In genomic region chr1:3166206-3166918, GRCh38 we compare ENCODE assay signal across 2 cellular contexts.
TF ChIP-seq lines count a peak whose summit lies in the region.

No MANE protein-coding gene starts in this region.

TF ChIP-seq in HCT116, 20 proteins besides CTCF, POLR2A, EP300 and RAD21:
- TF ChIP-seq CBX3 (IDR thresholded peaks at IDR 0.05; ENCODE audit: low read depth) (no peak), EGR1 (IDR thresholded peaks at IDR 0.05; ENCODE audit: low read depth) (no peak), POLR2AphosphoS5 (IDR thresholded peaks at IDR 0.05; ENCODE audit: low read depth, low read length) (no peak), ELF1 (IDR thresholded peaks at IDR 0.05; ENCODE audit: borderline replicate concordance, low read depth) (no peak), TCF7L2 (IDR thresholded peaks at IDR 0.05; ENCODE audit: borderline replicate concordance, extremely low read depth, insufficient read depth, insufficient read length) (no peak), REST (IDR thresholded peaks at IDR 0.05; ENCODE audit: low read depth) (no peak), CEBPB (IDR thresholded peaks at IDR 0.05; ENCODE audit: low read depth) (no peak)

TF ChIP-seq in H1, 55 proteins besides CTCF, POLR2A, EP300 and RAD21:
- TF ChIP-seq NRF1 (IDR thresholded peaks at IDR 0.05; ENCODE audit: low read depth, low read length), result no peak
- no peak for TF ChIP-seq JUN (IDR thresholded peaks at IDR 0.05; ENCODE audit: low read depth, low read length)
- TF ChIP-seq RFX5 (IDR thresholded peaks at IDR 0.05; ENCODE audit: borderline replicate concordance, low read depth, low read length), result no peak
- TF ChIP-seq GABPA (IDR thresholded peaks at IDR 0.05; ENCODE audit: borderline replicate concordance, insufficient read depth, low read length), result no peak
- TF ChIP-seq SP4 (IDR thresholded peaks at IDR 0.05; ENCODE audit: low read length), result no peak
- no peak for TF ChIP-seq CEBPB (IDR thresholded peaks at IDR 0.05; ENCODE audit: low read depth, low read length)
- no peak for TF ChIP-seq SUZ12 (IDR thresholded peaks at IDR 0.05; ENCODE audit: low read length)
- no peak for TF ChIP-seq SAP30 (IDR thresholded peaks at IDR 0.05; ENCODE audit: insufficient read depth, insufficient replicate concordance, low read length)
- no peak for TF ChIP-seq SRF (IDR thresholded peaks at IDR 0.05; ENCODE audit: low read depth, low read length)
- no peak for TF ChIP-seq EZH2 (IDR thresholded peaks at IDR 0.05; ENCODE audit: low read depth, low read length, severe bottlenecking)
- TF ChIP-seq RXRA (IDR thresholded peaks at IDR 0.05; ENCODE audit: insufficient read depth, low read depth, low read length), result no peak
- no peak for TF ChIP-seq KDM5A (IDR thresholded peaks at IDR 0.05; ENCODE audit: low read length)
- TF ChIP-seq GTF2F1 (IDR thresholded peaks at IDR 0.05; ENCODE audit: borderline replicate concordance, low read depth, low read length), result no peak
- TF ChIP-seq BRCA1 (IDR thresholded peaks at IDR 0.05; ENCODE audit: low read depth, low read length), result no peak
- TF ChIP-seq SIN3A (conservative IDR thresholded peaks at IDR 0.05 in 1 of 2, IDR thresholded peaks at IDR 0.05 in 1 of 2; ENCODE audit: low read depth in 1 of 2, low read length in 2 of 2), result no peak
- no peak for TF ChIP-seq TCF12 (IDR thresholded peaks at IDR 0.05; ENCODE audit: low read depth, low read length)
- no peak for TF ChIP-seq CBX8 (IDR thresholded peaks at IDR 0.05; ENCODE audit: borderline replicate concordance, low read depth, low read length)
